ENCODE assay signal across 13 cellular contexts in the genomic region with DNA sequence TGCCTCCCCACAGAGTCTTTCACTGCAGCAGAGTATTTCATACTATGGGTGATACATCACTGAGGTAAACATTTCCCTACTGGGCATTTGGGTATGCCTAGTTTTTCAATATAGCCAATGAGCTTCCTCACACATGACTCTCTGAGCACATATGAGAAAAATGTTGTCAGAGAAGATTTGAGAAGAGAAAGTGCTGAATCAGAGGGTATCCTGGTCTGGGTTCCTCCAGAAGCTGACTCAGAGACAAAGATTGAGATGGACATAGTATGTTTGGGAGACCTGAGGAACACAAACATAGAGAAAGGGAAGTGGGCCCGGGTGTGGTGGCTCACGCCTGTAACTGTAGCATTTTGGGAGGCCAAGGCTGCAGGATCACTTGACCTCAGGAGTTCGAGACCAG. TPM values are rescaled to one million over a fixed set of nuclear protein-coding genes. Genes with fewer than 3 reads are reported as not detected.
A peak's percentile ranks its signal among the peaks of the same experiment; 100 is the strongest.
DNase-seq lines count a peak whose midpoint lies in the region; ATAC-seq and TF ChIP-seq lines count a peak whose summit lies in the region.
"Had no signal": no experiment of that assay in that cellular context is flagged by ENCODE, and none has a peak within 500 bp of the region (broad histone marks: within the 10 kb centered on the region; RNA-seq: fewer than 3 reads in every experiment).

No MANE protein-coding gene starts in this region.

- no peak overlapping the region for H3K27ac ChIP-seq in CD4-positive, alpha-beta memory T cell (ENCODE audit: low read depth, low read length)
- H3K27ac ChIP-seq in brain microvascular endothelial cell = peak overlapping the region; percentile 53
- H3K27ac ChIP-seq: right atrium auricular region had no signal

- H3K27me3 Mint-ChIP-seq in CD4-positive, alpha-beta memory T cell = no peaks in the 10 kb centered on the region
- H3K27me3 Mint-ChIP-seq in T-cell = no peaks in the 10 kb centered on the region

- H3K4me3 ChIP-seq in CD4-positive, alpha-beta memory T cell (ENCODE audit: low read length in 2 of 2) = no peak overlapping the region
- H3K4me3 ChIP-seq in brain microvascular endothelial cell (ENCODE audit: low read depth, low read length) (no peak overlapping the region), mucosa of descending colon (no peak overlapping the region)
- H3K4me3 ChIP-seq: right atrium auricular region had no signal

- in situ Hi-C loops in brain microvascular endothelial cell (cut with HindIII; ENCODE audit: low pct_ligation_motif_present, low sequenced_read_pairs) = no loop called here

- no peak for DNase-seq in CD4-positive, alpha-beta memory T cell
- DNase-seq in M059J (ENCODE audit: low read depth) (peak; percentile 73), brain microvascular endothelial cell (peak; percentile 77), mucosa of descending colon (no peak), T-cell (no peak)
- no peak for DNase-seq in activated CD4-positive, alpha-beta T cell treated with anti-CD3 and anti-CD28 coated beads, Interleukin-2, amount 50 U/mL, for 1 hour
- DNase-seq: anterior cingulate cortex, midbrain, NCI-H1105 treated with DMSO at 0.1 percent for 48 hours, NCI-H748 treated with DMSO at 0.1 percent for 48 hours had no signal

- intact Hi-C loops in CD4-positive, alpha-beta memory T cell (cut with micrococcal nuclease) = no loop called here
- intact Hi-C loops in mucosa of descending colon (cut with DNase I, micrococcal nuclease) = no loop called here

- peaks cover 35% of the 10 kb centered on the region for H3K36me3 ChIP-seq in CD4-positive, alpha-beta memory T cell (ENCODE audit: insufficient read depth, low read length)
- H3K36me3 ChIP-seq in brain microvascular endothelial cell (replicated peaks) (peaks cover 6% of the 10 kb centered on the region), mucosa of descending colon (ENCODE audit: low read depth) (no peaks in the 10 kb centered on the region)

- H3K27me3 ChIP-seq in CD4-positive, alpha-beta memory T cell (ENCODE audit: insufficient read depth, low read length) = no peaks in the 10 kb centered on the region
- no peaks in the 10 kb centered on the region for H3K27me3 ChIP-seq in brain microvascular endothelial cell (replicated peaks)
- H3K27me3 ChIP-seq: right atrium auricular region had no signal

- POLR2A ChIA-PET in CD4-positive, alpha-beta memory T cell (lab: Charles Lee; ENCODE audit: partially characterized antibody) = no interaction called here
- POLR2A ChIA-PET in T-cell (lab: Charles Lee) = interaction anchor here in 1 of 2 donors (0.7 kb wide), 1 partner anchor 1534 kb away, joined by 3 read pairs; no protein-coding TSS in a partner anchor

- CTCF ChIA-PET in CD4-positive, alpha-beta memory T cell (lab: Charles Lee; ENCODE audit: partially characterized antibody) = interaction anchor here (0.8 kb wide), 1 partner anchor 9 kb away, joined by 3 read pairs; no protein-coding TSS in a partner anchor
- CTCF ChIA-PET in T-cell (lab: Charles Lee) = no interaction called here

- H3K9me3 ChIP-seq in CD4-positive, alpha-beta memory T cell (ENCODE audit: control insufficient read depth in 1 of 2, low read length in 2 of 2) = no peaks in the 10 kb centered on the region
- H3K9me3 ChIP-seq in mucosa of descending colon = no peaks in the 10 kb centered on the region
- H3K9me3 ChIP-seq: right atrium auricular region had no signal

- ATAC-seq in mucosa of descending colon = peak; percentile 33
- no peak for ATAC-seq in T-cell (replicated peaks in 1 of 4)
- no peak for ATAC-seq in HG03460 (IDR thresholded peaks at IDR 0.05; ENCODE audit: unreplicated experiment)
- ATAC-seq in GM18858 (IDR thresholded peaks at IDR 0.05; ENCODE audit: unreplicated experiment) = no peak

- peaks cover 51 to 54% of the 10 kb centered on the region in 2 donors for H3K36me3 Mint-ChIP-seq in CD4-positive, alpha-beta memory T cell
- peaks cover 58% of the 10 kb centered on the region for H3K36me3 Mint-ChIP-seq in T-cell

- no peaks in the 10 kb centered on the region for H3K9me3 Mint-ChIP-seq in CD4-positive, alpha-beta memory T cell
- no peaks in the 10 kb centered on the region for H3K9me3 Mint-ChIP-seq in T-cell

- H3K4me3 Mint-ChIP-seq in CD4-positive, alpha-beta memory T cell = no peak overlapping the region
- H3K4me3 Mint-ChIP-seq in T-cell = no peak overlapping the region

- H3K4me1 Mint-ChIP-seq in CD4-positive, alpha-beta memory T cell = peaks cover 5 to 32% (median 17%) of the 10 kb centered on the region in 4 donors
- peaks cover 19 to 37% (median 26%) of the 10 kb centered on the region in 3 donors for H3K4me1 Mint-ChIP-seq in T-cell

- peak overlapping the region in 6 of 7 donors; percentile 44 to 88 (median 56) for H3K27ac Mint-ChIP-seq in CD4-positive, alpha-beta memory T cell
- peak overlapping the region in 1 of 2 donors; percentile 39 for H3K27ac Mint-ChIP-seq in T-cell

- peaks cover 4% of the 10 kb centered on the region for H3K4me1 ChIP-seq in CD4-positive, alpha-beta memory T cell (ENCODE audit: insufficient read depth, low read length)
- H3K4me1 ChIP-seq in mucosa of descending colon (ENCODE audit: low read depth) = peaks cover 3% of the 10 kb centered on the region

- TF ChIP-seq CTCF in brain microvascular endothelial cell (IDR thresholded peaks at IDR 0.05; ENCODE audit: low read depth, low read length, missing control alignments) (no peak), mucosa of descending colon (IDR thresholded peaks at IDR 0.05) (no peak)

RNA-seq across cellular contexts. Expression of gene SLC8B1, which starts 12.6 kb away (rescaled TPM):
- 10 to 100 TPM; 91.2 to 93.5 TPM for total RNA-seq in CD4-positive, alpha-beta memory T cell
- 10 to 100 TPM; 33.9 to 51.7 TPM for polyA plus RNA-seq in CD4-positive, alpha-beta memory T cell
- 8.0 and 12.8 TPM in 2 replicates for total RNA-seq in M059J (2014; rRNA removed; shearing (Covaris generic))
- total RNA-seq in mucosa of descending colon = 10 to 100 TPM; 40.8 to 65.3 (median 47.2) TPM
- 100 to 1,000 TPM in 3 of 5 donors, 10 to 100 TPM in 2; 76.7 to 120 (median 102) TPM for total RNA-seq in T-cell

RNA-seq across cellular contexts. Expression of gene PLBD2, which starts 36.0 kb away (rescaled TPM):
- total RNA-seq in CD4-positive, alpha-beta memory T cell = 10 to 100 TPM; 15.6 to 18.4 TPM
- polyA plus RNA-seq in CD4-positive, alpha-beta memory T cell = 10 to 100 TPM in 1 of 2 donors, 1 to 10 TPM in 1; 2.2 to 10.7 TPM
- 14.3 and 22.8 TPM in 2 replicates for total RNA-seq in M059J (2014; rRNA removed; shearing (Covaris generic))
- total RNA-seq in mucosa of descending colon (10 to 100 TPM; 14.3 to 27.8 (median 25.9) TPM), T-cell (10 to 100 TPM; 14.1 to 19.0 (median 15.1) TPM)

Comparison
In these comparisons a context has a peak if more than half of its experiments do, and no peak if none do; other contexts are left out.
1. DNase-seq: peak in M059J (single experiment) and brain microvascular endothelial cell (single experiment); none in CD4-positive, alpha-beta memory T cell (0 of 5), mucosa of descending colon (0 of 3), T-cell (0 of 34) and activated CD4-positive, alpha-beta T cell treated with anti-CD3 and anti-CD28 coated beads, Interleukin-2, amount 50 U/mL, for 1 hour (single experiment).